ENCODE assay signal across 10 cellular contexts in the genomic region with DNA sequence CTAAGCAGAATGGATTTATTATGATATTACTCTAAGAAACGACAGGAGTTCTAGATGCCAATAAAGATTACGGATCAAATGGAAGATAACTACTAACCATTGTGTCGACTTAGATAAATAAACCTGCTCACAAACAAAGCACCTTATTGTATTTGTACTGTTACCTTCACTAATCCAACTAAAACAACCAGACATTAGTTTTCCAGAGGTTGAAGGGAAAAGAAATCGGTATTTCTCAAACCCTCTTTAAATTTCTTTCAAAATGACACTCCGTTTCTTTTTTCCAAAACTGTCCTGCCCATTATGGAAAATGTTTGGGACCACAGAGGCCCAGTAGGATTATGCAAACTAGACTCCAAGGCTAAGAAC. TPM values are rescaled to one million over a fixed set of nuclear protein-coding genes. Genes with fewer than 3 reads are reported as not detected.
DNase-seq lines count a peak whose midpoint lies in the region; ATAC-seq and TF ChIP-seq lines count a peak whose summit lies in the region.
"Had no signal": no experiment of that assay in that cellular context is flagged by ENCODE, and none has a peak within 500 bp of the region (broad histone marks: within the 10 kb centered on the region; RNA-seq: fewer than 3 reads in every experiment).

No MANE protein-coding gene starts in this region.

- intact Hi-C loops in esophagus squamous epithelium (cut with DNase I) = no loop called here
- intact Hi-C loops in head of caudate nucleus (cut with DNase I) = no loop called here

- H3K27me3 ChIP-seq in Peyer's patch (no peaks in the 10 kb centered on the region), esophagus squamous epithelium (no peaks in the 10 kb centered on the region)

- no peaks in the 10 kb centered on the region for H3K36me3 ChIP-seq in Peyer's patch
- no peaks in the 10 kb centered on the region for H3K36me3 ChIP-seq in esophagus squamous epithelium

- TF ChIP-seq POLR2A in Peyer's patch (IDR thresholded peaks at IDR 0.05) (no peak), esophagus squamous epithelium (IDR thresholded peaks at IDR 0.05) (no peak)

- WGBS in esophagus squamous epithelium, 2 donors = 79 to 82% methylated on average over 5 of the region's 5 CpGs

- H3K4me3 ChIP-seq in GM08714 (ENCODE audit: low read length) (peak overlapping the region; percentile 91; the same call in 1 of the 2 replicates), Peyer's patch (peak overlapping the region in 2 of 4 donors; percentile 87 to 98), esophagus squamous epithelium (peak overlapping the region in 3 of 4 donors; percentile 94 to 97 (median 97))

- no peak for ATAC-seq in HG03175 (IDR thresholded peaks at IDR 0.05; ENCODE audit: unreplicated experiment)
- ATAC-seq: HCT116 had no signal

- H3K4me1 ChIP-seq in Peyer's patch = peaks cover 0 to 26% (median 4%) of the 10 kb centered on the region in 4 donors
- peaks cover 11 to 58% (median 16%) of the 10 kb centered on the region in 3 donors for H3K4me1 ChIP-seq in esophagus squamous epithelium

- TF ChIP-seq CTCF in Peyer's patch (IDR thresholded peaks at IDR 0.05) (no peak), esophagus squamous epithelium (IDR thresholded peaks at IDR 0.05) (no peak)

- H3K27ac ChIP-seq in Peyer's patch (peak overlapping the region in 3 of 4 donors; percentile 84 to 90 (median 90)), esophagus squamous epithelium (peak overlapping the region in 3 of 4 donors; percentile 38 to 94 (median 93))
- H3K27ac ChIP-seq: KMS-11 had no signal

- no peak for DNase-seq in Peyer's patch
- DNase-seq in esophagus squamous epithelium (lab: John Stamatoyannopoulos, UW) = no peak
- peak; percentile 30 for DNase-seq in retina
- no peak for DNase-seq in T-helper 9 cell
- DNase-seq in GDM1 (lab: John Stamatoyannopoulos, UW) = no peak
- DNase-seq in head of caudate nucleus = no peak

- no peaks in the 10 kb centered on the region for H3K9me3 ChIP-seq in Peyer's patch
- no peaks in the 10 kb centered on the region for H3K9me3 ChIP-seq in esophagus squamous epithelium

RNA-seq across cellular contexts. Expression of a gene that starts 2.8 kb away (rescaled TPM):
- total RNA-seq in Peyer's patch = 10 to 100 TPM; 15.1 to 30.5 (median 18.4) TPM
- total RNA-seq in esophagus squamous epithelium = 10 to 100 TPM in 1 of 4 donors, 1 to 10 TPM in 3; 8.2 to 21.5 (median 8.6) TPM
